ENCODE assay signal across 8 cellular contexts in genomic region chr18:8609711-8610441, GRCh38. TPM values are rescaled to one million over a fixed set of nuclear protein-coding genes. Genes with fewer than 3 reads are reported as not detected.
DNase-seq lines count a peak whose midpoint lies in the region; ATAC-seq and TF ChIP-seq lines count a peak whose summit lies in the region.

No MANE protein-coding gene starts in this region.

- ATAC-seq in GM19455 (IDR thresholded peaks at IDR 0.05; ENCODE audit: unreplicated experiment) = peak; percentile 26
- peak; percentile 29 for ATAC-seq in activated CD8-positive, alpha-beta memory T cell treated with anti-CD3 and anti-CD28 coated beads, Interleukin-2, amount 10 ng/mL, durations not matched to agents 7 days and 5 days

- DNase-seq in BE2C (peak; percentile 11), fibroblast of villous mesenchyme (ENCODE audit: low read depth) (peak; percentile 11), COLO829 (ENCODE audit: low spot score) (no peak), midbrain (lab: John Stamatoyannopoulos, UW) (no peak)
- DNase-seq in activated CD8-positive, alpha-beta memory T cell treated with anti-CD3 and anti-CD28 coated beads, Interleukin-2, amount 10 ng/mL, durations not matched to agents 7 days and 5 days = no peak

- CTCF ChIA-PET in activated CD8-positive, alpha-beta memory T cell treated with anti-CD3 and anti-CD28 coated beads, Interleukin-2, amount 10 ng/mL, durations not matched to agents 7 days and 5 days (lab: Charles Lee) = interaction anchor here (0.9 to 2.2 kb wide), 3 partner anchors 13 to 20 kb away, joined by 3 to 8 read pairs (median 5); no protein-coding TSS in a partner anchor

- H3K9me3 ChIP-seq in BE2C (no peaks in the 10 kb centered on the region), HUES6 (ENCODE audit: control insufficient read depth, insufficient read depth, low read depth, low read length) (no peaks in the 10 kb centered on the region), parathyroid adenoma (ENCODE audit: control insufficient read depth, low read length) (no peaks in the 10 kb centered on the region)

- H3K9ac ChIP-seq in HUES6 (ENCODE audit: low read length) (peak overlapping the region; percentile 92), parathyroid adenoma (peak overlapping the region; percentile 62)

- H3K4me3 ChIP-seq in BE2C (ENCODE audit: low read depth, low read length) = peak overlapping the region; percentile 75
- peak overlapping the region; percentile 85 for H3K4me3 ChIP-seq in HUES6 (ENCODE audit: low read depth, low read length)
- peak overlapping the region; percentile 81 for H3K4me3 ChIP-seq in fibroblast of villous mesenchyme (ENCODE audit: low read depth, low read length)
- H3K4me3 ChIP-seq in parathyroid adenoma (ENCODE audit: low read depth, low read length) = peak overlapping the region; percentile 78

- peak overlapping the region; percentile 68 for H3K4me2 ChIP-seq in parathyroid adenoma (ENCODE audit: low read length)

- no peaks in the 10 kb centered on the region for H3K9me3 Mint-ChIP-seq in activated CD8-positive, alpha-beta memory T cell treated with anti-CD3 and anti-CD28 coated beads, Interleukin-2, amount 10 ng/mL, durations not matched to agents 7 days and 5 days (ENCODE audit: low read depth)

- H3K4me1 ChIP-seq in BE2C = no peaks in the 10 kb centered on the region
- peaks cover 42% of the 10 kb centered on the region for H3K4me1 ChIP-seq in HUES6 (ENCODE audit: control insufficient read depth, insufficient read depth, low read length)
- no peaks in the 10 kb centered on the region for H3K4me1 ChIP-seq in parathyroid adenoma

- TF ChIP-seq CTCF in BE2C (IDR thresholded peaks at IDR 0.05; ENCODE audit: low read depth, low read length) (no peak), fibroblast of villous mesenchyme (IDR thresholded peaks at IDR 0.05; ENCODE audit: insufficient read depth, low read depth, low read length) (no peak), parathyroid adenoma (IDR thresholded peaks at IDR 0.05) (no peak)

- peaks cover 45% of the 10 kb centered on the region for H3K4me1 Mint-ChIP-seq in activated CD8-positive, alpha-beta memory T cell treated with anti-CD3 and anti-CD28 coated beads, Interleukin-2, amount 10 ng/mL, durations not matched to agents 7 days and 5 days

- H2AFZ ChIP-seq in parathyroid adenoma = peak overlapping the region; percentile 62

- H3K27ac ChIP-seq in HUES6 (ENCODE audit: low read depth, low read length) = peak overlapping the region; percentile 84; the same call in 1 of the 2 replicates
- no peak overlapping the region for H3K27ac ChIP-seq in parathyroid adenoma

- peaks cover 18% of the 10 kb centered on the region for H3K36me3 Mint-ChIP-seq in activated CD8-positive, alpha-beta memory T cell treated with anti-CD3 and anti-CD28 coated beads, Interleukin-2, amount 10 ng/mL, durations not matched to agents 7 days and 5 days

- peak overlapping the region; percentile 83 for H3K27ac Mint-ChIP-seq in activated CD8-positive, alpha-beta memory T cell treated with anti-CD3 and anti-CD28 coated beads, Interleukin-2, amount 10 ng/mL, durations not matched to agents 7 days and 5 days

- H3K4me3 Mint-ChIP-seq in activated CD8-positive, alpha-beta memory T cell treated with anti-CD3 and anti-CD28 coated beads, Interleukin-2, amount 10 ng/mL, durations not matched to agents 7 days and 5 days = peak overlapping the region; percentile 91

- H3K27me3 Mint-ChIP-seq in activated CD8-positive, alpha-beta memory T cell treated with anti-CD3 and anti-CD28 coated beads, Interleukin-2, amount 10 ng/mL, durations not matched to agents 7 days and 5 days = peaks cover 16% of the 10 kb centered on the region

- H3K27me3 ChIP-seq in BE2C (no peaks in the 10 kb centered on the region), HUES6 (ENCODE audit: control insufficient read depth, insufficient read depth, low read length) (no peaks in the 10 kb centered on the region), parathyroid adenoma (ENCODE audit: control insufficient read depth, insufficient read depth, low read length) (no peaks in the 10 kb centered on the region)

- H3K36me3 ChIP-seq in BE2C (no peaks in the 10 kb centered on the region), HUES6 (ENCODE audit: control insufficient read depth, insufficient read depth, low read length) (peaks cover 10% of the 10 kb centered on the region), parathyroid adenoma (ENCODE audit: control insufficient read depth, insufficient read depth, low read length) (no peaks in the 10 kb centered on the region)

- H3K79me2 ChIP-seq in parathyroid adenoma = peaks cover 27% of the 10 kb centered on the region

RNA-seq across cellular contexts. Expression of gene RAB12, which starts 0.6 kb away (rescaled TPM):
- 7.9 TPM for polyA plus RNA-seq in BE2C (2012; ENCODE audit: insufficient read depth, insufficient read length, low read depth)
- 10 to 100 TPM; 13.6 to 15.2 TPM for total RNA-seq in activated CD8-positive, alpha-beta memory T cell treated with anti-CD3 and anti-CD28 coated beads, Interleukin-2, amount 10 ng/mL, durations not matched to agents 7 days and 5 days
- total RNA-seq in fibroblast of villous mesenchyme = 49.6 and 64.8 TPM in 2 replicates

Comparison
In these comparisons a context has a peak if more than half of its experiments do, and no peak if none do; other contexts are left out.
1. DNase-seq: peak in BE2C (single experiment) and fibroblast of villous mesenchyme (single experiment); none in activated CD8-positive, alpha-beta memory T cell treated with anti-CD3 and anti-CD28 coated beads, Interleukin-2, amount 10 ng/mL, durations not matched to agents 7 days and 5 days (single experiment), COLO829 (single experiment) and midbrain (single experiment).
2. Peak in every context shown above with its lines, with median percentiles within 50 percentile points of each other: H3K4me3 ChIP-seq.